ENCODE assay signal across 9 cellular contexts in the genomic region with DNA sequence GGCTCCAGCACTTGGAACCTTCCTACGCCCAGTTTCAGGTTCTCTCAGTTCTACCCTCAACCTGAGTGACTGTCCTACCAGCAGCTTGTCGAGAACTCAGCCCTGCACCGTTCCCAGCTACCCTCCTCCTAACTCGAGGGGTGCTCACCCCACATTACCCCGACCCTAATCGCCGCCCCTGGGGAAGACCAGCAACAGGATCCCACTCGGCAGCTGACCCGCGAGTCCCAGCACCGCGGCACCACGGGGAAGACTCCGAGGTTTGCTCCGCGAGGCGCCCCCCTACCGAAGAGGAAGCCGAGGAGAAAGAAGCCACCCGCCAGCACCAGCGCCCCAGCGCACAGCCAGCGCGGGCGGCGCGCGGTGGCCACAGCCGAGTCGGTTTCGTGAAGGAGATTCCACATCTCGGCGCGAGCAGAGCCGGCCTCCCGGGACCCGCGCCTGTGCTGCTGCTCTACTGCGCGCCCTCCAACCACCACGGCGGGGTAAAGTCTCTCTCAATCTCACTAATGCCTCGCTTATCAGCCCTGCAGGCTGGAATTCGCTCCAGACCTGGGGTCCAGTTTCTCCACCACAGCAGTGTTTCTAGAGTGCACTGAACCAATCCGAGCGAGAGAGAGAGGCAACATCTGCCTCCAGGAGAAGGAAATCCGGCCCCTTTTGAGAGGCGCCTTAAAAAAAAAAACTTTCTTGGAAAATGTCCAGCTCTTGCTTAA. TPM values are rescaled to one million over a fixed set of nuclear protein-coding genes. Genes with fewer than 3 reads are reported as not detected.
DNase-seq lines count a peak whose midpoint lies in the region; ATAC-seq and TF ChIP-seq lines count a peak whose summit lies in the region.
"Had no signal": no experiment of that assay in that cellular context is flagged by ENCODE, and none has a peak within 500 bp of the region (broad histone marks: within the 10 kb centered on the region; RNA-seq: fewer than 3 reads in every experiment).

A gene (minus strand): TSS at position 597 of the 716 bp plus-strand sequence. CDS start 193 bp downstream, at position 404.

- peak within 1 kb of the TSS in 3 of 4 donors; percentile 15 to 43 (median 42) for H3K4me3 ChIP-seq in Peyer's patch
- H3K4me3 ChIP-seq in cardiac muscle cell = no peak within 1 kb of the TSS
- peak within 1 kb of the TSS; percentile 57 for H3K4me3 ChIP-seq in rectal smooth muscle tissue (ENCODE audit: low read length)

- H3K36me3 ChIP-seq in Peyer's patch (no peaks in the 10 kb centered on the region), cardiac muscle cell (no peaks in the 10 kb centered on the region), rectal smooth muscle tissue (ENCODE audit: control insufficient read depth, insufficient read depth, low read length) (no peaks in the 10 kb centered on the region)

- peak; percentile 13 for DNase-seq in GM10266 (ENCODE audit: extremely low spot score)
- peak in 2 of 3 donors; percentile 47 to 52 for DNase-seq in Peyer's patch
- peak; percentile 1 to 59 for DNase-seq in cardiac muscle cell (ENCODE audit: low read depth in 1 of 2, low spot score in 1 of 2)
- no peak for DNase-seq in activated naive CD4-positive, alpha-beta T cell treated with Interleukin-2 at 50 U/mL for 16 hours
- no peak for DNase-seq in GF-D8 (lab: John Stamatoyannopoulos, UW)
- no peak for DNase-seq in NCI-H187 (lab: John Stamatoyannopoulos, UW)

- no peak within 1 kb of the TSS for H3K9ac ChIP-seq in rectal smooth muscle tissue (ENCODE audit: low read length)

- H3K4me1 ChIP-seq in Peyer's patch = peaks cover 0 to 4% (median 0%) of the 10 kb centered on the region in 4 donors
- H3K4me1 ChIP-seq in cardiac muscle cell (ENCODE audit: low read depth) = no peaks in the 10 kb centered on the region
- H3K4me1 ChIP-seq in rectal smooth muscle tissue (ENCODE audit: control insufficient read depth, insufficient read depth, low read length) = no peaks in the 10 kb centered on the region

- no peaks in the 10 kb centered on the region for H3K27me3 ChIP-seq in Peyer's patch
- no peaks in the 10 kb centered on the region for H3K27me3 ChIP-seq in cardiac muscle cell
- no peaks in the 10 kb centered on the region for H3K27me3 ChIP-seq in rectal smooth muscle tissue (ENCODE audit: control insufficient read depth, insufficient read depth, low read length)

- H3K9me3 ChIP-seq in Peyer's patch (no peaks in the 10 kb centered on the region), cardiac muscle cell (ENCODE audit: low read depth) (no peaks in the 10 kb centered on the region)

- H3K27ac ChIP-seq in Peyer's patch (peak within 1 kb of the TSS in 2 of 4 donors; percentile 17 to 35), cardiac muscle cell (no peak within 1 kb of the TSS), rectal smooth muscle tissue (ENCODE audit: low read depth, low read length) (no peak within 1 kb of the TSS)

- no peak for TF ChIP-seq POLR2A in Peyer's patch (IDR thresholded peaks at IDR 0.05)

- TF ChIP-seq CTCF in GM10266 (IDR thresholded peaks at IDR 0.05; ENCODE audit: control insufficient read depth, insufficient read depth, low read depth, missing control alignments) (no peak), Peyer's patch (IDR thresholded peaks at IDR 0.05) (no peak), cardiac muscle cell (IDR thresholded peaks at IDR 0.05; ENCODE audit: low read depth, low read length) (no peak)

- ATAC-seq in HG03469 (IDR thresholded peaks at IDR 0.05; ENCODE audit: unreplicated experiment) = no peak

RNA-seq across cellular contexts. Expression of the gene that starts here (rescaled TPM):
- total RNA-seq in Peyer's patch = not detected
- 0.53 TPM in 1 of 2 replicates, not detected in the other for total RNA-seq in cardiac muscle cell
- not detected in 2 replicates for polyA plus RNA-seq in cardiac muscle cell
- total RNA-seq: mononuclear cell had no signal

Comparison
In these comparisons a context has a peak if more than half of its experiments do, and no peak if none do; other contexts are left out.
1. Peak in DNase-seq and H3K4me3 ChIP-seq in Peyer's patch; RNA of the gene not detected or under 1 TPM.
2. Peak in DNase-seq in cardiac muscle cell; RNA of the gene not detected or under 1 TPM.